17 cellular contexts compared by ENCODE assay signal in genomic region chr22:44494497-44494896, GRCh38. TPM values are rescaled to one million over a fixed set of nuclear protein-coding genes. Genes with fewer than 3 reads are reported as not detected.
DNase-seq lines count a peak whose midpoint lies in the region; ATAC-seq and TF ChIP-seq lines count a peak whose summit lies in the region.
"Had no signal": no experiment of that assay in that cellular context is flagged by ENCODE, and none has a peak within 500 bp of the region (broad histone marks: within the 10 kb centered on the region; RNA-seq: fewer than 3 reads in every experiment).

No MANE protein-coding gene starts in this region.

- H3K4me2 ChIP-seq in neural cell (ENCODE audit: low read length) = no peak overlapping the region

- H3K9me2 ChIP-seq in neural cell (ENCODE audit: insufficient read depth, low read length) = no peaks in the 10 kb centered on the region

- H3K27me3 Mint-ChIP-seq in CD4-positive, CD25-positive, alpha-beta regulatory T cell = peaks cover 7% of the 10 kb centered on the region
- H3K27me3 Mint-ChIP-seq in CD8-positive, alpha-beta T cell (ENCODE audit: low read depth) = no peaks in the 10 kb centered on the region
- H3K27me3 Mint-ChIP-seq in central memory CD8-positive, alpha-beta T cell = no peaks in the 10 kb centered on the region
- H3K27me3 Mint-ChIP-seq in WTC11 (ENCODE audit: low read depth) = no peaks in the 10 kb centered on the region; the same call in 1 of the 2 replicates

- TF ChIP-seq EP300 in neural cell (conservative IDR thresholded peaks at IDR 0.05; ENCODE audit: poor library complexity, severe bottlenecking) (no peak), esophagus muscularis mucosa (IDR thresholded peaks at IDR 0.05) (no peak)

- H3K4me3 ChIP-seq in CD4-positive, CD25-positive, alpha-beta regulatory T cell (ENCODE audit: low read depth, low read length) = no peak overlapping the region
- no peak overlapping the region for H3K4me3 ChIP-seq in CD8-positive, alpha-beta T cell (ENCODE audit: low read depth, low read length)
- H3K4me3 ChIP-seq in neural cell (ENCODE audit: low read length) (peak overlapping the region; percentile 23), esophagus muscularis mucosa (no peak overlapping the region)
- H3K4me3 ChIP-seq: GM12878, HAP-1 had no signal

- DNase-seq in CD4-positive, CD25-positive, alpha-beta regulatory T cell = no peak
- no peak for DNase-seq in CD8-positive, alpha-beta T cell
- DNase-seq in central memory CD8-positive, alpha-beta T cell (ENCODE audit: low spot score in 2 of 2) = no peak
- DNase-seq in WTC11 (ENCODE audit: low spot score) = no peak
- DNase-seq in esophagus muscularis mucosa (ENCODE audit: extremely low spot score) = no peak
- DNase-seq in NCI-H187 (lab: John Stamatoyannopoulos, UW) = no peak
- DNase-seq: ACHN, DND-41, NCI-H1417, NCI-H2171, NCI-H446, NCI-H69, OCI-M1, RPMI8226 had no signal

- 90% methylated on average over 7 of the region's 7 CpGs for WGBS in esophagus muscularis mucosa

- H3K79me2 ChIP-seq in neural cell (replicated peaks; ENCODE audit: insufficient read depth, low read length) = peaks cover 29% of the 10 kb centered on the region

- no peak for ATAC-seq in CD4-positive, CD25-positive, alpha-beta regulatory T cell (ENCODE audit: low read depth in 2 of 2)
- no peak for ATAC-seq in CD8-positive, alpha-beta T cell
- no peak for ATAC-seq in central memory CD8-positive, alpha-beta T cell (replicated peaks; ENCODE audit: extremely low read depth, poor library complexity, severe bottlenecking)
- ATAC-seq in WTC11 = no peak
- ATAC-seq: GM12878 had no signal

- H3K9me3 Mint-ChIP-seq in CD4-positive, CD25-positive, alpha-beta regulatory T cell = no peaks in the 10 kb centered on the region
- H3K9me3 Mint-ChIP-seq in CD8-positive, alpha-beta T cell = no peaks in the 10 kb centered on the region
- H3K9me3 Mint-ChIP-seq in central memory CD8-positive, alpha-beta T cell = no peaks in the 10 kb centered on the region
- peaks cover 6% of the 10 kb centered on the region; the same call in 1 of the 2 replicates for H3K9me3 Mint-ChIP-seq in WTC11

- no peak overlapping the region for H3K27ac ChIP-seq in CD4-positive, CD25-positive, alpha-beta regulatory T cell (ENCODE audit: insufficient read depth, low read length, poor library complexity, severe bottlenecking)
- H3K27ac ChIP-seq in CD8-positive, alpha-beta T cell (ENCODE audit: low read depth, low read length) = no peak overlapping the region
- no peak overlapping the region for H3K27ac ChIP-seq in neural cell (ENCODE audit: low read length)
- no peak overlapping the region for H3K27ac ChIP-seq in esophagus muscularis mucosa (replicated peaks in 1 of 4)

- no peaks in the 10 kb centered on the region for H4K20me1 ChIP-seq in neural cell (ENCODE audit: insufficient read depth)

- H3K36me3 ChIP-seq in CD4-positive, CD25-positive, alpha-beta regulatory T cell (ENCODE audit: control insufficient read depth, insufficient read depth, low read length) = no peaks in the 10 kb centered on the region
- no peaks in the 10 kb centered on the region for H3K36me3 ChIP-seq in CD8-positive, alpha-beta T cell (ENCODE audit: insufficient read depth, low read length)
- H3K36me3 ChIP-seq in neural cell (ENCODE audit: insufficient read depth, low read length) (peaks cover 21% of the 10 kb centered on the region), esophagus muscularis mucosa (peaks cover 0 to 29% (median 20%) of the 10 kb centered on the region in 4 donors)
- H3K36me3 ChIP-seq: HAP-1 had no signal

- no peaks in the 10 kb centered on the region for H3K27me3 ChIP-seq in CD4-positive, CD25-positive, alpha-beta regulatory T cell (ENCODE audit: control insufficient read depth, insufficient read depth, low read length)
- H3K27me3 ChIP-seq in CD8-positive, alpha-beta T cell (ENCODE audit: insufficient read depth, low read length) = no peaks in the 10 kb centered on the region
- H3K27me3 ChIP-seq in neural cell (ENCODE audit: insufficient read depth, low read depth, low read length) (no peaks in the 10 kb centered on the region), esophagus muscularis mucosa (peaks cover 0 to 4% (median 0%) of the 10 kb centered on the region in 4 donors)

- H3K4me3 Mint-ChIP-seq in CD4-positive, CD25-positive, alpha-beta regulatory T cell = peak overlapping the region in 2 of 4 donors; percentile 39 to 87
- no peak overlapping the region for H3K4me3 Mint-ChIP-seq in CD8-positive, alpha-beta T cell
- H3K4me3 Mint-ChIP-seq in central memory CD8-positive, alpha-beta T cell = peak overlapping the region; percentile 40
- no peak overlapping the region for H3K4me3 Mint-ChIP-seq in WTC11

- H3K27ac Mint-ChIP-seq in CD4-positive, CD25-positive, alpha-beta regulatory T cell = peak overlapping the region in 2 of 3 donors; percentile 68 to 79
- H3K27ac Mint-ChIP-seq in CD8-positive, alpha-beta T cell = peak overlapping the region; percentile 95
- peak overlapping the region; percentile 95 for H3K27ac Mint-ChIP-seq in central memory CD8-positive, alpha-beta T cell (ENCODE audit: low read depth)
- no peak overlapping the region for H3K27ac Mint-ChIP-seq in WTC11

- no peak for TF ChIP-seq RAD21 in neural cell (conservative IDR thresholded peaks at IDR 0.05)

- no peaks in the 10 kb centered on the region for H3K9me3 ChIP-seq in CD4-positive, CD25-positive, alpha-beta regulatory T cell (ENCODE audit: control insufficient read depth in 2 of 2, low read length in 2 of 2)
- no peaks in the 10 kb centered on the region for H3K9me3 ChIP-seq in CD8-positive, alpha-beta T cell (ENCODE audit: low read length)
- H3K9me3 ChIP-seq in neural cell (ENCODE audit: low read length) = peaks cover 9% of the 10 kb centered on the region
- no peaks in the 10 kb centered on the region for H3K9me3 ChIP-seq in esophagus muscularis mucosa

- intact Hi-C loops in CD8-positive, alpha-beta T cell (cut with DNase I, micrococcal nuclease) = loop anchor here in 1 of 2 experiments (10.0 kb wide), 1 partner anchor 1310 kb away; the partner anchor contains the start of gene TTLL12
- intact Hi-C loops in esophagus muscularis mucosa (cut with DNase I) = no loop called here

- no peak for TF ChIP-seq CTCF in CD8-positive, alpha-beta T cell (IDR thresholded peaks at IDR 0.05)
- TF ChIP-seq CTCF in neural cell (IDR thresholded peaks at IDR 0.05; ENCODE audit: poor library complexity, severe bottlenecking) = no peak
- no peak for TF ChIP-seq CTCF in WTC11 (IDR thresholded peaks at IDR 0.05)
- no peak for TF ChIP-seq CTCF in esophagus muscularis mucosa (IDR thresholded peaks at IDR 0.05)

- no peak overlapping the region for H3K9ac ChIP-seq in neural cell (ENCODE audit: low read length)

- CTCF ChIA-PET in CD8-positive, alpha-beta T cell (lab: Charles Lee) = no interaction called here
- CTCF ChIA-PET in WTC11 (lab: Charles Lee) = no interaction called here

- H3K36me3 Mint-ChIP-seq in CD4-positive, CD25-positive, alpha-beta regulatory T cell = peaks cover 14% of the 10 kb centered on the region
- peaks cover 9% of the 10 kb centered on the region for H3K36me3 Mint-ChIP-seq in CD8-positive, alpha-beta T cell
- H3K36me3 Mint-ChIP-seq in central memory CD8-positive, alpha-beta T cell (ENCODE audit: insufficient read depth) = peaks cover 22% of the 10 kb centered on the region
- peaks cover 25% of the 10 kb centered on the region for H3K36me3 Mint-ChIP-seq in WTC11

- H3K4me1 ChIP-seq in CD4-positive, CD25-positive, alpha-beta regulatory T cell (ENCODE audit: control insufficient read depth, insufficient read depth, low read length, poor library complexity, severe bottlenecking) = peaks cover 13% of the 10 kb centered on the region
- H3K4me1 ChIP-seq in CD8-positive, alpha-beta T cell (ENCODE audit: insufficient read depth, low read length) = peaks cover 48% of the 10 kb centered on the region
- peaks cover 13 to 59% (median 43%) of the 10 kb centered on the region in 4 donors for H3K4me1 ChIP-seq in esophagus muscularis mucosa

- peaks cover 5 to 48% (median 18%) of the 10 kb centered on the region in 4 donors for H3K4me1 Mint-ChIP-seq in CD4-positive, CD25-positive, alpha-beta regulatory T cell
- H3K4me1 Mint-ChIP-seq in CD8-positive, alpha-beta T cell (ENCODE audit: low read depth) = peaks cover 42% of the 10 kb centered on the region
- H3K4me1 Mint-ChIP-seq in central memory CD8-positive, alpha-beta T cell = peaks cover 54% of the 10 kb centered on the region
- peaks cover 21% of the 10 kb centered on the region for H3K4me1 Mint-ChIP-seq in WTC11

- no peak overlapping the region for H2AFZ ChIP-seq in neural cell (ENCODE audit: low read depth, low read length)

- POLR2A ChIA-PET in CD8-positive, alpha-beta T cell (lab: Charles Lee) = interaction anchor here (0.5 kb wide), 1 partner anchor 14 kb away, joined by 3 read pairs; no protein-coding TSS in a partner anchor
- POLR2A ChIA-PET in WTC11 (lab: Charles Lee) = no interaction called here

- no peak for TF ChIP-seq POLR2A in esophagus muscularis mucosa (IDR thresholded peaks at IDR 0.05; ENCODE audit: low read depth)

- no peaks in the 10 kb centered on the region for H3F3A ChIP-seq in neural cell (ENCODE audit: insufficient read depth, low read length, poor library complexity, severe bottlenecking)

TF ChIP-seq in neural cell, 6 proteins besides CTCF, POLR2A, EP300 and RAD21 (continues in another document):
- no peak for TF ChIP-seq EZH2 (IDR thresholded peaks at IDR 0.05; ENCODE audit: borderline replicate concordance, insufficient read depth, low read length, poor library complexity, severe bottlenecking)

RNA-seq across cellular contexts. Expression of gene RTL6, which starts 3.5 kb away (rescaled TPM):
- total RNA-seq in CD4-positive, CD25-positive, alpha-beta regulatory T cell = 8.8 TPM
- 1 to 10 TPM; 2.1 to 4.9 (median 3.6) TPM for polyA plus RNA-seq in CD4-positive, CD25-positive, alpha-beta regulatory T cell
- 10 to 100 TPM; 11.4 to 12.3 TPM for total RNA-seq in CD8-positive, alpha-beta T cell
- polyA plus RNA-seq in neural cell = 35.8 and 36.8 TPM in 2 replicates
- polyA minus RNA-seq in neural cell = 70.3 and 71.8 TPM in 2 replicates
- 20.2 to 23.5 TPM (median 23.2 TPM) in 3 replicates for total RNA-seq in WTC11 (2021)
- total RNA-seq in esophagus muscularis mucosa = 10 to 100 TPM; 28.7 to 40.7 (median 35.5) TPM
